Comparison of ENCODE assay signal across 1 cellular context in the genomic region with DNA sequence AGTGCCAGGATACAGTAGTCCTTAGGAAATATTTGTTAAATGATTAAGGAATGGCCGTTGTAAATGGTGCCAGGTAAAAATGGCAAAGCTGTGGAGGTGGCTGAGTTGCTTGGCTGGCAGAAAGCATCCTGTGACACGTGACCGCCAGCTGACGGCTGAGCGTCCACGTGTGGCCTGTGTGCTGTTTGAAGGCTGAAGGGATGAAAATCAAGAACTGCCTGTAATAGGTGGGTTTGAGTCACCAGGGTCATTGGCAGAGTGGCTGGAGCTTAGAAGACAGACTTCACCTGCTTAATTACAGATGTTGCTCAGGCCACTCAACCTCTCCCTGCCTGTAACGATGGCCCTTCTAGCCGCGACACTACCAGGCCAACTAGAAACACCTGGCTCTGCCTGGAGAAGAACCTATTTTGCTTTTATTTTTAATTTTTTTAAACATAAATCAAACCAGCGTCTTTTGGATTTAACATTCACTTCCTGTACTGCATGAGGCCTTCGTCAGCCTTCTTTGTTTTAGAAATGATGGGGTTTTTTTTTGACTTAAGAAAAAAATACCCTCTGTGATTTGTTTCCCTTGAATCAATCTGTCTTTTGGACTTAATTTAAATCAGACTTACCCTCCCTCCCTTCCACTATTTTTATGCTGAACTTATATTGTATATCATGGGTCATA.
TF ChIP-seq lines count a peak whose summit lies in the region.

No MANE protein-coding gene starts in this region.

TF ChIP-seq in HepG2, 621 proteins besides CTCF, POLR2A, EP300 and RAD21 (continued from another document):
- TF ChIP-seq USF2 (IDR thresholded peaks at IDR 0.05; ENCODE audit: low read depth, low read length) (no peak), USF2 (CRISPR knock-in tag; IDR thresholded peaks at IDR 0.05; ENCODE audit: borderline replicate concordance) (0 out of 2 replicates have a peak, but pooled peaks have one; percentile 26), TIGD3 (CRISPR knock-in tag; IDR thresholded peaks at IDR 0.05; ENCODE audit: borderline replicate concordance) (no peak), KDM4B (CRISPR knock-in tag; IDR thresholded peaks at IDR 0.05) (no peak), SP4 (CRISPR knock-in tag; IDR thresholded peaks at IDR 0.05) (no peak), PITX1 (CRISPR knock-in tag; IDR thresholded peaks at IDR 0.05) (no peak)
- TF ChIP-seq, protein P1, sequence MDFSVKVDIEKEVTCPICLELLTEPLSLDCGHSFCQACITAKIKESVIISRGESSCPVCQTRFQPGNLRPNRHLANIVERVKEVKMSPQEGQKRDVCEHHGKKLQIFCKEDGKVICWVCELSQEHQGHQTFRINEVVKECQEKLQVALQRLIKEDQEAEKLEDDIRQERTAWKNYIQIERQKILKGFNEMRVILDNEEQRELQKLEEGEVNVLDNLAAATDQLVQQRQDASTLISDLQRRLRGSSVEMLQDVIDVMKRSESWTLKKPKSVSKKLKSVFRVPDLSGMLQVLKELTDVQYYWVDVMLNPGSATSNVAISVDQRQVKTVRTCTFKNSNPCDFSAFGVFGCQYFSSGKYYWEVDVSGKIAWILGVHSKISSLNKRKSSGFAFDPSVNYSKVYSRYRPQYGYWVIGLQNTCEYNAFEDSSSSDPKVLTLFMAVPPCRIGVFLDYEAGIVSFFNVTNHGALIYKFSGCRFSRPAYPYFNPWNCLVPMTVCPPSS (IDR thresholded peaks at IDR 0.05), result no peak
